Comparison of ENCODE assay signal across 25 cellular contexts in genomic region chr16:87971933-87972332, GRCh38. TPM values are rescaled to one million over a fixed set of nuclear protein-coding genes. Genes with fewer than 3 reads are reported as not detected.
DNase-seq lines count a peak whose midpoint lies in the region; TF ChIP-seq lines count a peak whose summit lies in the region.
"Had no signal": no experiment of that assay in that cellular context is flagged by ENCODE, and none has a peak within 500 bp of the region (broad histone marks: within the 10 kb centered on the region; RNA-seq: fewer than 3 reads in every experiment).

No MANE protein-coding gene starts in this region.

- no peak overlapping the region for H3K4me3 ChIP-seq in GM23248
- no peak overlapping the region for H3K4me3 ChIP-seq in adipocyte (ENCODE audit: low read length)
- H3K4me3 ChIP-seq: GM23338 had no signal

- H3K36me3 Mint-ChIP-seq in glutamatergic neuron (ENCODE audit: unreplicated experiment): peaks cover 24% of the 10 kb centered on the region
- H3K36me3 Mint-ChIP-seq in Calu3 (ENCODE audit: insufficient read depth, unreplicated experiment): peaks cover 7% of the 10 kb centered on the region

- DNase-seq in DMS 273 (lab: John Stamatoyannopoulos, UW; ENCODE audit: unreplicated experiment): peak; percentile 29
- no peak for DNase-seq in DMS 273 treated with DMSO at 0.1 percent for 48 hours (lab: John Stamatoyannopoulos, UW)
- peak; percentile 34 for DNase-seq in GM23248
- peak; percentile 18 for DNase-seq in adipocyte (ENCODE audit: low read depth)
- no peak for DNase-seq in glutamatergic neuron
- no peak for DNase-seq in GM13977 (ENCODE audit: low spot score)
- DNase-seq in mucosa of gallbladder (ENCODE audit: low spot score): no peak
- no peak for DNase-seq in Calu3
- DNase-seq: CD4-positive, alpha-beta T cell; DND-41; H9; NCI-H1048; NCI-H1417; NCI-H1694; NCI-H2081; NCI-H2171; NCI-H226; NCI-H510A treated with DMSO at 0.1 percent for 48 hours; NCI-H748 treated with DMSO at 0.1 percent for 48 hours; PC-3; SK-N-SH had no signal

- no peak overlapping the region for H3K27ac ChIP-seq in GM23248
- H3K27ac ChIP-seq: 22Rv1 had no signal

- H3K27me3 Mint-ChIP-seq in glutamatergic neuron (ENCODE audit: unreplicated experiment) (peaks cover 4% of the 10 kb centered on the region), Calu3 (ENCODE audit: unreplicated experiment) (no peaks in the 10 kb centered on the region)
- H3K27me3 Mint-ChIP-seq: CD4-positive, alpha-beta T cell; IgD-negative memory B cell had no signal

- H2AFZ ChIP-seq in GM23248: no peak overlapping the region
- H2AFZ ChIP-seq: GM23338 had no signal

- no peaks in the 10 kb centered on the region for H4K20me1 ChIP-seq in GM23248 (ENCODE audit: insufficient read depth)

- intact Hi-C loops in Calu3 (cut with micrococcal nuclease; ENCODE audit: unreplicated experiment): no loop called here

- H3K9me3 ChIP-seq in GM23248 (ENCODE audit: low read depth): peaks cover 6% of the 10 kb centered on the region
- H3K9me3 ChIP-seq in adipocyte (ENCODE audit: control insufficient read depth, low read length): peaks cover 22% of the 10 kb centered on the region

- CTCF ChIA-PET in Calu3 (lab: Charles Lee): no interaction called here

- H3K4me1 ChIP-seq in GM23248 (ENCODE audit: insufficient read depth): peaks cover 29% of the 10 kb centered on the region
- H3K4me1 ChIP-seq in adipocyte (ENCODE audit: control insufficient read depth, insufficient read depth, low read length): peaks cover 11% of the 10 kb centered on the region

- no peak overlapping the region for H3K4me2 ChIP-seq in GM23248 (ENCODE audit: unreplicated experiment)
- H3K4me2 ChIP-seq: GM23338, SK-N-SH had no signal

- H3K9ac ChIP-seq in GM23248 (no peak overlapping the region), adipocyte (ENCODE audit: low read length) (no peak overlapping the region)
- H3K9ac ChIP-seq: SK-N-SH had no signal

- 0 out of 2 replicates have a peak, but pooled peaks cover 4% of the 10 kb centered on the region for H3K36me3 ChIP-seq in GM23248 (ENCODE audit: low read depth)
- H3K36me3 ChIP-seq in adipocyte (ENCODE audit: control insufficient read depth, insufficient read depth, low read length, severe bottlenecking): peaks cover 3% of the 10 kb centered on the region

- H3K9me2 ChIP-seq in GM23248 (ENCODE audit: insufficient read depth): no peaks in the 10 kb centered on the region
- H3K9me2 ChIP-seq: SK-N-SH had no signal

- H3K27me3 ChIP-seq in GM23248 (replicated peaks; ENCODE audit: insufficient read depth) (no peaks in the 10 kb centered on the region), adipocyte (replicated peaks; ENCODE audit: control insufficient read depth, insufficient read depth, low read length) (no peaks in the 10 kb centered on the region)

- 89 to 90% methylated on average over 2 of the region's 2 CpGs for WGBS in GM23248 (ENCODE audit: low coverage in 1 of 2, low lambda C conversion rate in 2 of 2, missing lambda C conversion rate in 2 of 2), 2 experiments

- peaks cover 90% of the 10 kb centered on the region for H3K79me2 ChIP-seq in GM23248 (ENCODE audit: insufficient read depth)

- no peak for TF ChIP-seq CTCF in glutamatergic neuron (IDR thresholded peaks at IDR 0.05; ENCODE audit: partially characterized antibody, unreplicated experiment)
- TF ChIP-seq CTCF in GM13977 (IDR thresholded peaks at IDR 0.05; ENCODE audit: extremely low read depth, insufficient read depth, missing control alignments): no peak
- no peak for TF ChIP-seq CTCF in Calu3 (IDR thresholded peaks at IDR 0.05; ENCODE audit: unreplicated experiment)

- H3K27ac Mint-ChIP-seq in glutamatergic neuron (ENCODE audit: unreplicated experiment): peak overlapping the region; percentile 10
- no peak overlapping the region for H3K27ac Mint-ChIP-seq in Calu3 (ENCODE audit: unreplicated experiment)
- H3K27ac Mint-ChIP-seq: CD4-positive, alpha-beta T cell; GM23338; H9 had no signal

- in situ Hi-C loops in GM23248 (cut with MboI) (no loop called here), GM13977 (cut with MboI; ENCODE audit: low pct_unique_long_range_greater_than_20kb, low sequenced_read_pairs, unreplicated experiment) (loop anchor here (25.0 kb wide), 1 partner anchor 465 kb away; no protein-coding TSS in a partner anchor)

- H3K4me3 Mint-ChIP-seq in glutamatergic neuron (ENCODE audit: unreplicated experiment) (no peak overlapping the region), Calu3 (ENCODE audit: low read depth, unreplicated experiment) (no peak overlapping the region)
- H3K4me3 Mint-ChIP-seq: CD4-positive, alpha-beta T cell; GM23338; H9 had no signal

- H3F3A ChIP-seq in GM23248 (ENCODE audit: insufficient read depth): peaks cover 11% of the 10 kb centered on the region

- H3K9me3 Mint-ChIP-seq in glutamatergic neuron (ENCODE audit: unreplicated experiment) (peaks cover 17% of the 10 kb centered on the region), Calu3 (ENCODE audit: low read depth, unreplicated experiment) (peaks cover 9% of the 10 kb centered on the region)

- no TSS peak for BruUV-seq in Calu3 (replicated peaks; lab: Mats Ljungman, UMichigan)

- H3K4me1 Mint-ChIP-seq in glutamatergic neuron (ENCODE audit: low read depth, unreplicated experiment) (peaks cover 12% of the 10 kb centered on the region), Calu3 (ENCODE audit: low read depth, unreplicated experiment) (no peaks in the 10 kb centered on the region)

RNA-seq across cellular contexts. Expression of gene BANP, which starts 20.7 kb away (rescaled TPM):
- total RNA-seq in GM23248 (2014; rRNA removed; shearing (Covaris generic)): 14.3 and 14.8 TPM in 2 replicates
- 14.8 and 15.9 TPM in 2 replicates for polyA plus RNA-seq in GM23248 (2016; fragmentation: Nextera tagmentation; extraction: Ambion mirVana)
- total RNA-seq in glutamatergic neuron (ENCODE audit: unreplicated experiment): 25.5 TPM
- total RNA-seq in mucosa of gallbladder: 31.7 TPM
- 47.5 and 49.6 TPM in 2 replicates for total RNA-seq in Calu3 (2022)

RNA-seq across cellular contexts. Expression of gene CA5A, which starts 35.6 kb away (rescaled TPM):
- not detected in 2 replicates for total RNA-seq in GM23248 (2014; rRNA removed; shearing (Covaris generic))
- polyA plus RNA-seq in GM23248 (2016; fragmentation: Nextera tagmentation; extraction: Ambion mirVana): not detected in 2 replicates
- not detected for total RNA-seq in glutamatergic neuron (ENCODE audit: unreplicated experiment)
- 0.14 TPM for total RNA-seq in mucosa of gallbladder
- total RNA-seq in Calu3 (2022): not detected in 2 replicates
- total RNA-seq: CD4-positive, alpha-beta T cell; GM23338; H9; PC-3 had no signal
- polyA plus RNA-seq: BJ, GM23338, IgD-negative memory B cell, SK-N-SH had no signal

Comparison
In these comparisons a context has a peak if more than half of its experiments do, and no peak if none do; other contexts are left out.
1. DNase-seq: peak in DMS 273 (single experiment), GM23248 (single experiment) and adipocyte (single experiment); none in DMS 273 treated with DMSO at 0.1 percent for 48 hours (single experiment), glutamatergic neuron (single experiment), GM13977 (single experiment), mucosa of gallbladder (single experiment) and Calu3 (single experiment).